10 cellular contexts compared by ENCODE assay signal in the genomic region with DNA sequence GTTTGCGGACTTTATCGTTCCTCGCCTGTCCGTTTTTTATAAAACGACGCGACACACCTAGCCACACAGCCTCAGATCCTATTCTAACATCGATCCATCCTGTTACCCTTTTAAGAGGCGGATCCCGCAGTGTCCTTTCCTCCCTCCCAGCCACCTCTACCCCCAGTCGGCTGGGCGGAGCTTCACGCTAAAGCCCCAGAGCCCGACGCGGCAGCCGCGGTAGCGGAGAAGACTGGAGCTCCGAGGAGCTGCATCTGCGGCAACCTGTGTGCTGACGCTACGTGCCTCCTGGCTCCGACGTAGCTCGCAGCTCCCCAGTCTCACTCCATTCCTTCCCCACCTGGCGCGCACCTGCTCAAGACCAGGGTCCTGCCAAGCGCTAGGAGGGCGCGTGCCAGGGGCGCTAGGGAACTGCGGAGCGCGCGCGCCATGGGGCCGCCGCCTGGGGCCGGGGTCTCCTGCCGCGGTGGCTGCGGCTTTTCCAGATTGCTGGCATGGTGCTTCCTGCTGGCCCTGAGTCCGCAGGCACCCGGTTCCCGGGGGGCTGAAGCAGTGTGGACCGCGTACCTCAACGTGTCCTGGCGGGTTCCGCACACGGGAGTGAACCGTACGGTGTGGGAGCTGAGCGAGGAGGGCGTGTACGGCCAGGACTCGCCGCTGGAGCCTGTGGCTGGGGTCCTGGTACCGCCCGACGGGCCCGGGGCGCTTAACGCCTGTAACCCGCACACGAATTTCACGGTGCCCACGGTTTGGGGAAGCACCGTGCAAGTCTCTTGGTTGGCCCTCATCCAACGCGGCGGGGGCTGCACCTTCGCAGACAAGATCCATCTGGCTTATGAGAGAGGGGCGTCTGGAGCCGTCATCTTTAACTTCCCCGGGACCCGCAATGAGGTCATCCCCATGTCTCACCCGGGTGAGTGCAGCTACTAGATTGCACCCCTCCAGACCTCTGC. TPM values are rescaled to one million over a fixed set of nuclear protein-coding genes. Genes with fewer than 3 reads are reported as not detected.
DNase-seq lines count a peak whose midpoint lies in the region; ATAC-seq and TF ChIP-seq lines count a peak whose summit lies in the region.
"Had no signal": no experiment of that assay in that cellular context is flagged by ENCODE, and none has a peak within 500 bp of the region (broad histone marks: within the 10 kb centered on the region; RNA-seq: fewer than 3 reads in every experiment).

A gene with protein sequence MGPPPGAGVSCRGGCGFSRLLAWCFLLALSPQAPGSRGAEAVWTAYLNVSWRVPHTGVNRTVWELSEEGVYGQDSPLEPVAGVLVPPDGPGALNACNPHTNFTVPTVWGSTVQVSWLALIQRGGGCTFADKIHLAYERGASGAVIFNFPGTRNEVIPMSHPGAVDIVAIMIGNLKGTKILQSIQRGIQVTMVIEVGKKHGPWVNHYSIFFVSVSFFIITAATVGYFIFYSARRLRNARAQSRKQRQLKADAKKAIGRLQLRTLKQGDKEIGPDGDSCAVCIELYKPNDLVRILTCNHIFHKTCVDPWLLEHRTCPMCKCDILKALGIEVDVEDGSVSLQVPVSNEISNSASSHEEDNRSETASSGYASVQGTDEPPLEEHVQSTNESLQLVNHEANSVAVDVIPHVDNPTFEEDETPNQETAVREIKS (plus strand): TSS at position 217 of the 953 bp plus-strand sequence. CDS start 213 bp downstream, at position 430.

- TF ChIP-seq CTCF in spleen (IDR thresholded peaks at IDR 0.05 in 8 of 11, conservative IDR thresholded peaks at IDR 0.05 in 3 of 11) = no peak

- H3K4me3 ChIP-seq in spleen = peak within 1 kb of the TSS in 7 of 8 donors; percentile 17 to 65 (median 25)

- ATAC-seq in HG02981 (IDR thresholded peaks at IDR 0.05; ENCODE audit: unreplicated experiment) = no peak

- 3 to 44% (median 5%) methylated on average over 15 to 79 of the region's 79 CpGs for WGBS in spleen, 5 donors

- H3K27me3 ChIP-seq in spleen (replicated peaks in 1 of 7) = peaks cover 0 to 38% (median 17%) of the 10 kb centered on the region in 7 donors

- in situ Hi-C loops in T47D (cut with HindIII; ENCODE audit: low pct_unique_long_range_greater_than_20kb, low sequenced_read_pairs) = no loop called here

- no peaks in the 10 kb centered on the region for H3K36me3 ChIP-seq in spleen

- H3K4me1 ChIP-seq in spleen = peaks cover 0 to 6% (median 0%) of the 10 kb centered on the region in 6 donors

- DNase-seq in DMS79 treated with DMSO at 0.1 percent for 48 hours (lab: John Stamatoyannopoulos, UW) (peak; percentile 3), DMS79 (lab: John Stamatoyannopoulos, UW) (no peak), NCI-H748 (lab: John Stamatoyannopoulos, UW; ENCODE audit: unreplicated experiment) (peak; percentile 74), T47D (ENCODE audit: low read depth in 1 of 2, low spot score in 1 of 2) (peak; percentile 50 to 77), iris pigment epithelial cell (ENCODE audit: low read depth) (peak; percentile 7), spleen (peak; percentile 66), Kasumi-1 (lab: John Stamatoyannopoulos, UW) (no peak)

- H3K27ac ChIP-seq in spleen = no peak within 1 kb of the TSS
- H3K27ac ChIP-seq: 22Rv1, VCaP had no signal

- no peak for TF ChIP-seq POLR2A in spleen (IDR thresholded peaks at IDR 0.05)

- H3K9me3 ChIP-seq in spleen = no peaks in the 10 kb centered on the region

- intact Hi-C loops in spleen (cut with DNase I; ENCODE audit: low total_unique reads) = no loop called here

RNA-seq across cellular contexts. Expression of the gene that starts here (rescaled TPM):
- total RNA-seq in spleen = under 1 TPM in 2 of 7 donors, not detected in 5; 0.10 to 0.60 TPM
- polyA plus RNA-seq in spleen = not detected

Comparison
In these comparisons a context has a peak if more than half of its experiments do, and no peak if none do; other contexts are left out.
1. DNase-seq: peak in DMS79 treated with DMSO at 0.1 percent for 48 hours (single experiment), NCI-H748 (single experiment), T47D (2 of 2) and iris pigment epithelial cell (single experiment); none in DMS79 (single experiment) and Kasumi-1 (0 of 2).
2. Peak in DNase-seq and H3K4me3 ChIP-seq in spleen; RNA of the gene not detected or under 1 TPM.